18 cellular contexts compared by ENCODE assay signal in genomic region chr10:131739201-131739600, GRCh38.
"Had no signal": no experiment of that assay in that cellular context is flagged by ENCODE, and none has a peak within 500 bp of the region (broad histone marks: within the 10 kb centered on the region; RNA-seq: fewer than 3 reads in every experiment).

No MANE protein-coding gene starts in this region.

- H3K9me3 Mint-ChIP-seq: activated B cell treated with CpG ODN at 0.5 μM for 24 hours; activated naive CD8-positive, alpha-beta T cell treated with anti-CD3 and anti-CD28 coated beads, Interleukin-2, amount 10 ng/mL, durations not matched to agents 7 days and 5 days; immature natural killer cell had no signal

- H3K27ac Mint-ChIP-seq: activated B cell treated with CpG ODN at 0.5 μM for 24 hours; activated naive CD8-positive, alpha-beta T cell treated with anti-CD3 and anti-CD28 coated beads, Interleukin-2, amount 10 ng/mL, durations not matched to agents 7 days and 5 days; activated T-helper 1 cell treated with anti-CD3 and anti-CD28 coated beads, Interleukin-12 subunit alpha, Interleukin-12 subunit beta, Interleukin-2, Interleukin-4 antibody, amounts not matched to agents 30 ng/mL and 10 ng/mL and 1 ng/mL, durations not matched to agents 14 hours and 24 hours and 36 hours; immature natural killer cell; progenitor cell of endocrine pancreas had no signal

- H3K4me3 Mint-ChIP-seq: activated B cell treated with CpG ODN at 0.5 μM for 24 hours; activated naive CD8-positive, alpha-beta T cell treated with anti-CD3 and anti-CD28 coated beads, Interleukin-2, amount 10 ng/mL, durations not matched to agents 7 days and 5 days; activated T-helper 1 cell treated with anti-CD3 and anti-CD28 coated beads, Interleukin-12 subunit alpha, Interleukin-12 subunit beta, Interleukin-2, Interleukin-4 antibody, amounts not matched to agents 30 ng/mL and 10 ng/mL and 1 ng/mL, durations not matched to agents 14 hours and 24 hours and 36 hours; immature natural killer cell had no signal

- H3K27ac ChIP-seq: breast epithelium, epithelial cell of prostate, testis, upper lobe of left lung had no signal

- ATAC-seq: right cardiac atrium; stimulated activated naive CD8-positive, alpha-beta T cell treated with anti-CD3 and anti-CD28 coated beads, Interleukin-15, Interleukin-2, amounts not matched to agents 100 U/mL and 50 U/mL, for 24 hours had no signal

- DNase-seq: activated CD4-positive, alpha-beta T cell treated with anti-CD3 and anti-CD28 coated beads for 48 hours; activated naive CD8-positive, alpha-beta T cell treated with anti-CD3 and anti-CD28 coated beads, Interleukin-2, amount 10 ng/mL, durations not matched to agents 7 days and 5 days; dermis blood vessel endothelial cell; foreskin melanocyte; immature natural killer cell; midbrain; small intestine; stimulated activated naive CD8-positive, alpha-beta T cell treated with anti-CD3 and anti-CD28 coated beads, Interleukin-15, Interleukin-2, amounts not matched to agents 100 U/mL and 50 U/mL, for 24 hours; SW 1271; testis; upper lobe of left lung had no signal

- H3K4me3 ChIP-seq: breast epithelium, lung, testis, upper lobe of left lung had no signal

- H3K9me3 ChIP-seq: breast epithelium, testis, upper lobe of left lung had no signal

- H3K4me1 Mint-ChIP-seq: immature natural killer cell had no signal

- H3K36me3 ChIP-seq: breast epithelium, upper lobe of left lung had no signal

- H3K27me3 ChIP-seq: testis, upper lobe of left lung had no signal

- H3K36me3 Mint-ChIP-seq: activated naive CD8-positive, alpha-beta T cell treated with anti-CD3 and anti-CD28 coated beads, Interleukin-2, amount 10 ng/mL, durations not matched to agents 7 days and 5 days; immature natural killer cell had no signal

- H3K4me1 ChIP-seq: breast epithelium, testis, upper lobe of left lung had no signal
